8 cellular contexts compared by ENCODE assay signal in genomic region chr13:99151516-99151915, GRCh38. TPM values are rescaled to one million over a fixed set of nuclear protein-coding genes. Genes with fewer than 3 reads are reported as not detected.
DNase-seq lines count a peak whose midpoint lies in the region; ATAC-seq and TF ChIP-seq lines count a peak whose summit lies in the region.

No MANE protein-coding gene starts in this region.

- no peaks in the 10 kb centered on the region for H4K20me1 ChIP-seq in GM23338 (replicated peaks; ENCODE audit: insufficient read depth)

- H3F3A ChIP-seq in GM23338 (replicated peaks; ENCODE audit: low read depth) = no peaks in the 10 kb centered on the region

- no peak overlapping the region for H3K27ac ChIP-seq in upper lobe of left lung
- H3K27ac ChIP-seq in GM23338 (ENCODE audit: low read depth) = no peak overlapping the region

- H3K9me3 Mint-ChIP-seq in GM23338 = no peaks in the 10 kb centered on the region; the same call in 2 of the 3 replicates

- peaks cover 1% of the 10 kb centered on the region for H3K27me3 Mint-ChIP-seq in GM23338 (ENCODE audit: insufficient read depth, low read depth, poor library complexity)

- DNase-seq in H4 (ENCODE audit: low spot score) = peak; percentile 59
- peak; percentile 94 for DNase-seq in M059J (ENCODE audit: low read depth)
- peak; percentile 61 for DNase-seq in glomerular visceral epithelial cell (ENCODE audit: extremely low spot score)
- no peak for DNase-seq in NCI-H526 treated with DMSO at 0.1 percent for 48 hours (lab: John Stamatoyannopoulos, UW)
- no peak for DNase-seq in upper lobe of left lung
- no peak for DNase-seq in GM23338 (ENCODE audit: low spot score)

- no peak overlapping the region for H3K4me3 ChIP-seq in upper lobe of left lung
- H3K4me3 ChIP-seq in GM23338 = no peak overlapping the region

- H3K4me2 ChIP-seq in GM23338 = no peak overlapping the region

- H3K27ac Mint-ChIP-seq in GM23338 = no peak overlapping the region

- no peaks in the 10 kb centered on the region for H3K4me1 Mint-ChIP-seq in GM23338

- H3K9me2 ChIP-seq in GM23338 (ENCODE audit: insufficient read depth) = 0 out of 2 replicates have a peak, but pooled peaks cover 12% of the 10 kb centered on the region

- H3K27me3 ChIP-seq in upper lobe of left lung (no peaks in the 10 kb centered on the region), GM23338 (ENCODE audit: insufficient read depth) (no peaks in the 10 kb centered on the region)

- TF ChIP-seq CTCF in upper lobe of left lung (IDR thresholded peaks at IDR 0.05) (no peak), GM23338 (conservative IDR thresholded peaks at IDR 0.05; ENCODE audit: low read depth in 2 of 2) (no peak)

- H3K36me3 ChIP-seq in upper lobe of left lung = no peaks in the 10 kb centered on the region
- no peaks in the 10 kb centered on the region for H3K36me3 ChIP-seq in GM23338 (ENCODE audit: insufficient read depth)

- H3K36me3 Mint-ChIP-seq in GM23338 (ENCODE audit: low read depth) = no peaks in the 10 kb centered on the region

- 81 to 84% methylated on average over 4 of the region's 4 CpGs for WGBS in upper lobe of left lung, 2 donors

- no peak for TF ChIP-seq EP300 in upper lobe of left lung (IDR thresholded peaks at IDR 0.05)

- no peaks in the 10 kb centered on the region for H3K9me3 ChIP-seq in upper lobe of left lung

- H3K4me3 Mint-ChIP-seq in GM23338 = no peak overlapping the region

- H3K79me2 ChIP-seq in GM23338 (replicated peaks; ENCODE audit: insufficient read depth) = no peaks in the 10 kb centered on the region

- H3K4me1 ChIP-seq in upper lobe of left lung (no peaks in the 10 kb centered on the region), GM23338 (ENCODE audit: insufficient read depth) (no peaks in the 10 kb centered on the region)

- no peak overlapping the region for H2AFZ ChIP-seq in GM23338

- no peak for TF ChIP-seq POLR2A in GM18505 (IDR thresholded peaks at IDR 0.05; ENCODE audit: borderline replicate concordance, extremely low read depth, insufficient read depth, insufficient read length)
- TF ChIP-seq POLR2A in upper lobe of left lung (IDR thresholded peaks at IDR 0.05) = no peak

- peak; percentile 88 for ATAC-seq in GM18505 (IDR thresholded peaks at IDR 0.05; ENCODE audit: unreplicated experiment)
- no peak for ATAC-seq in upper lobe of left lung (ENCODE audit: low FRiP score in 2 of 2)
- ATAC-seq in HG03108 (IDR thresholded peaks at IDR 0.05; ENCODE audit: unreplicated experiment) = no peak
- ATAC-seq in GM23338 = no peak

TF ChIP-seq in GM23338, 12 proteins besides CTCF, POLR2A, EP300 and RAD21:
- TF ChIP-seq STAT1 (IDR thresholded peaks at IDR 0.05; ENCODE audit: unreplicated experiment) (no peak), EZH2phosphoT487 (IDR thresholded peaks at IDR 0.05; ENCODE audit: unreplicated experiment) (no peak)

RNA-seq across cellular contexts. Expression of gene UBAC2, which starts 49.1 kb away (rescaled TPM):
- total RNA-seq in H4 (2014; rRNA removed; shearing (Covaris generic)) = 24.0 and 29.8 TPM in 2 replicates
- 46.0 and 61.5 TPM in 2 replicates for total RNA-seq in M059J (2014; rRNA removed; shearing (Covaris generic))
- total RNA-seq in upper lobe of left lung = 10 to 100 TPM; 29.3 to 55.5 (median 47.7) TPM
- total RNA-seq in GM23338 (2014; rRNA removed; shearing (Covaris generic)) = 76.9 and 112 TPM in 2 replicates
- polyA plus RNA-seq in GM23338 (2016; fragmentation: Nextera tagmentation; extraction: Ambion mirVana) = 34.3 and 37.9 TPM in 2 replicates

Comparison
In these comparisons a context has a peak if more than half of its experiments do, and no peak if none do; other contexts are left out.
1. DNase-seq: peak in H4 (single experiment), M059J (single experiment) and glomerular visceral epithelial cell (single experiment); none in NCI-H526 treated with DMSO at 0.1 percent for 48 hours (single experiment), upper lobe of left lung (0 of 2) and GM23338 (single experiment).